2 cellular contexts compared by ENCODE assay signal in genomic region chr10:58266003-58266825, GRCh38.
TF ChIP-seq lines count a peak whose summit lies in the region.

No MANE protein-coding gene starts in this region.

TF ChIP-seq in H1, 55 proteins besides CTCF, POLR2A, EP300 and RAD21 (continued from another document):
- TF ChIP-seq KDM1A (IDR thresholded peaks at IDR 0.05; ENCODE audit: borderline replicate concordance, low read length) (no peak), MAX (IDR thresholded peaks at IDR 0.05) (no peak), TAF1 (IDR thresholded peaks at IDR 0.05; ENCODE audit: low read depth, low read length) (no peak), FOSL1 (IDR thresholded peaks at IDR 0.05; ENCODE audit: insufficient read depth, low read depth, low read length) (no peak)

TF ChIP-seq in HEK293T, 16 proteins besides CTCF, POLR2A, EP300 and RAD21 (continued from another document):
- TF ChIP-seq, protein P1, sequence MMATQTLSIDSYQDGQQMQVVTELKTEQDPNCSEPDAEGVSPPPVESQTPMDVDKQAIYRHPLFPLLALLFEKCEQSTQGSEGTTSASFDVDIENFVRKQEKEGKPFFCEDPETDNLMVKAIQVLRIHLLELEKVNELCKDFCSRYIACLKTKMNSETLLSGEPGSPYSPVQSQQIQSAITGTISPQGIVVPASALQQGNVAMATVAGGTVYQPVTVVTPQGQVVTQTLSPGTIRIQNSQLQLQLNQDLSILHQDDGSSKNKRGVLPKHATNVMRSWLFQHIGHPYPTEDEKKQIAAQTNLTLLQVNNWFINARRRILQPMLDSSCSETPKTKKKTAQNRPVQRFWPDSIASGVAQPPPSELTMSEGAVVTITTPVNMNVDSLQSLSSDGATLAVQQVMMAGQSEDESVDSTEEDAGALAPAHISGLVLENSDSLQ (IDR thresholded peaks at IDR 0.05): no peak
- TF ChIP-seq FOXM1 (IDR thresholded peaks at IDR 0.05; ENCODE audit: borderline replicate concordance) (no peak), CTBP1 (IDR thresholded peaks at IDR 0.05; ENCODE audit: borderline replicate concordance) (no peak), ELF4 (IDR thresholded peaks at IDR 0.05) (no peak), SUZ12 (IDR thresholded peaks at IDR 0.05) (no peak), HDGF (IDR thresholded peaks at IDR 0.05; ENCODE audit: borderline replicate concordance) (no peak), NFRKB (IDR thresholded peaks at IDR 0.05) (no peak), L3MBTL2 (conservative IDR thresholded peaks at IDR 0.05) (no peak)
